In genomic region chr10:113650172-113650571, GRCh38 we compare ENCODE assay signal across 1 cellular context.
TF ChIP-seq lines count a peak whose summit lies in the region.

No MANE protein-coding gene starts in this region.

TF ChIP-seq in HepG2, 621 proteins besides CTCF, POLR2A, EP300 and RAD21 (continued from another document):
- TF ChIP-seq ZNF564 (CRISPR knock-in tag; IDR thresholded peaks at IDR 0.05) = no peak
